ENCODE assay signal across 25 cellular contexts in the genomic region with DNA sequence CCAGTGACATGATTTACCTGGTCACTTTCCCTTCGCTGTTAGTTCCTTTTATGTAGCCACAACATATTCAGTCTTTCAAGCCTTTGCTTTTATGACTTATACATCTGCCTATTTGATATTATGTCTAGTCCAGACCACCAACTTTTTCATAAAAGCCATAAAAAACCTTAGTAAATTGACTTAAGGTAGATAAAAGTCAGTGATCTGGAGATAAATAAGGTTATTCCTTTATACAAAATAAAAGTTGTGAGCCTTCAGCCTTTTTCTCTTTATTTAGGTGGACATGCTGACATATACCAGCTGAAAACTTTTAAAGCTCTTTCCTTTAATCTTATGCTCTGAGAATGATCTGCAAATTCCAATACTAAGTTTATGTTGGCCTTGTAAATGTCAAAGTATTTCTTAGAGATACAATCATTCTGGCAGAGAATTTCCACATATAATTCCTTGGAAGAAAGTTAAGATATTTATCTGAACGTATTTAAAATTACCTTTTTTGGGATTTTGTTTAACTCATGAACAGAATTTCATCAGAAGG.
"Had no signal": no experiment of that assay in that cellular context is flagged by ENCODE, and none has a peak within 500 bp of the region (broad histone marks: within the 10 kb centered on the region; RNA-seq: fewer than 3 reads in every experiment).

No MANE protein-coding gene starts in this region.

- H3K9me3 ChIP-seq: colonic mucosa, esophagus muscularis mucosa, esophagus squamous epithelium, gastrocnemius medialis, gastroesophageal sphincter, heart left ventricle had no signal

- H3K4me1 ChIP-seq: colonic mucosa, esophagus muscularis mucosa, esophagus squamous epithelium, foreskin keratinocyte, gastrocnemius medialis, gastroesophageal sphincter, heart left ventricle, heart right ventricle had no signal

- H3K27ac Mint-ChIP-seq: dendritic cell treated with granulocyte-macrophage colony-stimulating factor and Interleukin-4, amounts not matched to agents 40 ng/mL and 50 ng/mL, for 4 days; effector memory CD8-positive, alpha-beta T cell; endodermal cell had no signal

- H3K9me3 Mint-ChIP-seq: endodermal cell had no signal

- ATAC-seq: effector memory CD8-positive, alpha-beta T cell; esophagus mucosa; foreskin keratinocyte; gastrocnemius medialis; gastroesophageal sphincter; heart left ventricle; heart right ventricle had no signal

- H3K27me3 Mint-ChIP-seq: dendritic cell treated with granulocyte-macrophage colony-stimulating factor and Interleukin-4, amounts not matched to agents 40 ng/mL and 50 ng/mL, for 4 days; effector memory CD8-positive, alpha-beta T cell had no signal

- H3K4me3 Mint-ChIP-seq: dendritic cell treated with granulocyte-macrophage colony-stimulating factor and Interleukin-4, amounts not matched to agents 40 ng/mL and 50 ng/mL, for 4 days; effector memory CD8-positive, alpha-beta T cell; endodermal cell had no signal

- H3K27me3 ChIP-seq: colonic mucosa, dorsolateral prefrontal cortex, esophagus muscularis mucosa, esophagus squamous epithelium, foreskin keratinocyte, gastrocnemius medialis, gastroesophageal sphincter, heart left ventricle, heart right ventricle had no signal

- H3K27ac ChIP-seq: colonic mucosa, coronary artery, dorsolateral prefrontal cortex, epithelial cell of prostate, esophagus muscularis mucosa, esophagus squamous epithelium, foreskin keratinocyte, gastrocnemius medialis, gastroesophageal sphincter, heart left ventricle, heart right ventricle had no signal

- H3K36me3 ChIP-seq: colonic mucosa, esophagus muscularis mucosa, esophagus squamous epithelium, gastrocnemius medialis, gastroesophageal sphincter, heart left ventricle, heart right ventricle had no signal

- DNase-seq: colonic mucosa; cortex of kidney; dermis blood vessel endothelial cell; dorsolateral prefrontal cortex; effector CD4-positive, alpha-beta T cell; effector CD8-positive, alpha-beta T cell; effector memory CD4-positive, alpha-beta T cell; effector memory CD8-positive, alpha-beta T cell; endodermal cell; erythroblast; esophagus squamous epithelium; foreskin fibroblast; foreskin keratinocyte; foreskin melanocyte; gastrocnemius medialis; glutamatergic neuron; head of caudate nucleus; heart left ventricle; heart right ventricle had no signal

- H3K4me3 ChIP-seq: colonic mucosa, coronary artery, dorsolateral prefrontal cortex, esophagus muscularis mucosa, esophagus squamous epithelium, gastrocnemius medialis, gastroesophageal sphincter, heart left ventricle, heart right ventricle had no signal
